Comparison of ENCODE assay signal across 8 cellular contexts in the genomic region with DNA sequence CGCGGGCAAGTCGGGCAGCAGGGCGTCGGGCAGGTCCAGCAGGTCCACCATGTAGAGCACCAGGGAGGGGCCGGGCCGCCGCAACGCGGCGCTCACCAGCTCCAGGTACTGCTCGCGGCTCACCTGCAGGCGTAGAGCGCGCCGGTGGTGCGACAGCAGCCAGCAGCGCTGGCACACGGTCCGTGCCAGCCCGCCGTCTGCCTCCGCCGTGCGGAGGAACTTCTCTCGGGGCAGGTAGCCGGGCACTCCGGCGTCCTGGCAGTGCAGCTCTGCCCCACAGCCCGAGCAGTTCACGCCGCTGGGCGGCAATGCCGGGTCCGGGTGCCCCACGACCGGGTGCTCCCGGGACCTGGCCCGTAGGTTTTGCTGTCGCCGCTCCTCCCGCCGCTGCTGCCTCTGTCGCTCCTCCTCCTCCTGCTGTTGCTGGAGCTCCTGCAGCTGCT. TPM values are rescaled to one million over a fixed set of nuclear protein-coding genes. Genes with fewer than 3 reads are reported as not detected.
DNase-seq lines count a peak whose midpoint lies in the region; ATAC-seq and TF ChIP-seq lines count a peak whose summit lies in the region.

No MANE protein-coding gene starts in this region.

- ATAC-seq in HG02970 (IDR thresholded peaks at IDR 0.05; ENCODE audit: low FRiP score, unreplicated experiment) (peak; percentile 21), PC-3 (peak; percentile 65)

- peak overlapping the region; percentile 100 for H3K27ac Mint-ChIP-seq in activated naive CD8-positive, alpha-beta T cell treated with anti-CD3 and anti-CD28 coated beads for 36 hours

- H3K4me1 Mint-ChIP-seq in activated naive CD8-positive, alpha-beta T cell treated with anti-CD3 and anti-CD28 coated beads for 36 hours = peaks cover 45% of the 10 kb centered on the region

- H3K9me2 ChIP-seq in PC-3 (replicated peaks; ENCODE audit: low read length) = no peaks in the 10 kb centered on the region

- peaks cover 28% of the 10 kb centered on the region for H3K4me1 ChIP-seq in PC-3 (ENCODE audit: insufficient read depth, low read length)

- no peaks in the 10 kb centered on the region for H3F3A ChIP-seq in PC-3 (ENCODE audit: low read length, unreplicated experiment)

- H3K27me3 ChIP-seq in PC-3 (ENCODE audit: low read length) = no peaks in the 10 kb centered on the region

- H3K9me3 ChIP-seq in PC-3 (ENCODE audit: low read length) = peaks cover 11% of the 10 kb centered on the region; the same call in 1 of the 2 replicates

- POLR2A ChIA-PET in PC-3 (lab: Charles Lee; ENCODE audit: unreplicated experiment) = interaction anchor here (0.6 to 0.7 kb wide), 2 partner anchors 510 to 1667 kb away, joined by 4 to 9 read pairs; no protein-coding TSS in a partner anchor

- peak overlapping the region; percentile 100 for H3K4me3 Mint-ChIP-seq in activated naive CD8-positive, alpha-beta T cell treated with anti-CD3 and anti-CD28 coated beads for 36 hours

- DNase-seq in NOMO-1 treated with DMSO at 0.1 percent for 48 hours (lab: John Stamatoyannopoulos, UW; ENCODE audit: unreplicated experiment) (peak; percentile 27), NOMO-1 (lab: John Stamatoyannopoulos, UW; ENCODE audit: unreplicated experiment in 2 of 2) (no peak), PC-3 (peak; percentile 76), Kasumi-1 (lab: John Stamatoyannopoulos, UW) (no peak)
- peak; percentile 57 for DNase-seq in activated naive CD8-positive, alpha-beta T cell treated with anti-CD3 and anti-CD28 coated beads for 36 hours
- DNase-seq in stimulated activated CD4-positive, alpha-beta T cell treated with anti-CD3 and anti-CD28 coated beads, Interleukin-12 subunit alpha, Interleukin-12 subunit beta, amount 100 ng/mL, for 4 hours = peak; percentile 47

- no TSS peak for BruUV-seq in PC-3 (replicated peaks; lab: Mats Ljungman, UMichigan)

- CTCF ChIA-PET in PC-3 (lab: Charles Lee) = interaction anchor here (0.6 kb wide), 1 partner anchor 19 kb away, joined by 6 read pairs; no protein-coding TSS in a partner anchor

- peak overlapping the region; percentile 56 for H3K27ac ChIP-seq in PC-3 (ENCODE audit: low read length)

- peaks cover 14% of the 10 kb centered on the region for H3K9me3 Mint-ChIP-seq in activated naive CD8-positive, alpha-beta T cell treated with anti-CD3 and anti-CD28 coated beads for 36 hours

- peaks cover 33% of the 10 kb centered on the region for H3K36me3 ChIP-seq in PC-3 (ENCODE audit: low read depth, low read length)

- H3K27me3 Mint-ChIP-seq in activated naive CD8-positive, alpha-beta T cell treated with anti-CD3 and anti-CD28 coated beads for 36 hours = no peaks in the 10 kb centered on the region

- intact Hi-C loops in PC-3 (cut with micrococcal nuclease) = loop anchor here (1.0 to 5.0 kb wide), 4 partner anchors 16 to 540 kb away; partner anchors contain the start of genes PAICS and PPAT

- peaks cover 88% of the 10 kb centered on the region for H3K79me2 ChIP-seq in PC-3 (ENCODE audit: low read length)

- H3K4me3 ChIP-seq in PC-3 (ENCODE audit: low read length) = peak overlapping the region; percentile 79
- peak overlapping the region; percentile 89 for H3K4me3 ChIP-seq in iPS-11a (ENCODE audit: low read depth, low read length)

- H3K4me2 ChIP-seq in PC-3 (ENCODE audit: low read length) = peak overlapping the region; percentile 93

- peaks cover 40% of the 10 kb centered on the region for H4K20me1 ChIP-seq in PC-3 (ENCODE audit: low read length)

- H3K9ac ChIP-seq in PC-3 (ENCODE audit: low read length) = peak overlapping the region; percentile 92

- peaks cover 70% of the 10 kb centered on the region for H3K36me3 Mint-ChIP-seq in activated naive CD8-positive, alpha-beta T cell treated with anti-CD3 and anti-CD28 coated beads for 36 hours

- peak overlapping the region; percentile 88 for H2AFZ ChIP-seq in PC-3 (ENCODE audit: low read length)

- TF ChIP-seq CTCF in PC-3 (conservative IDR thresholded peaks at IDR 0.05; ENCODE audit: low read depth, low read length) = peak; percentile 43

RNA-seq across cellular contexts. Expression of gene NOA1, which starts 0.5 kb away (rescaled TPM):
- 33.1 and 37.7 TPM in 2 replicates for total RNA-seq in PC-3 (2014; rRNA removed)
- total RNA-seq in activated naive CD8-positive, alpha-beta T cell treated with anti-CD3 and anti-CD28 coated beads for 36 hours = 10 to 100 TPM; 28.5 to 29.6 TPM

RNA-seq across cellular contexts. Expression of gene POLR2B, which starts 1.8 kb away (rescaled TPM):
- 190 and 193 TPM in 2 replicates for total RNA-seq in PC-3 (2014; rRNA removed)
- total RNA-seq in activated naive CD8-positive, alpha-beta T cell treated with anti-CD3 and anti-CD28 coated beads for 36 hours = 100 to 1,000 TPM; 142 to 144 TPM

Comparison
In these comparisons a context has a peak if more than half of its experiments do, and no peak if none do; other contexts are left out.
1. DNase-seq: peak in NOMO-1 treated with DMSO at 0.1 percent for 48 hours (single experiment), PC-3 (single experiment), activated naive CD8-positive, alpha-beta T cell treated with anti-CD3 and anti-CD28 coated beads for 36 hours (single experiment) and stimulated activated CD4-positive, alpha-beta T cell treated with anti-CD3 and anti-CD28 coated beads, Interleukin-12 subunit alpha, Interleukin-12 subunit beta, amount 100 ng/mL, for 4 hours (single experiment); none in NOMO-1 (0 of 2) and Kasumi-1 (0 of 2).